Comparison of ENCODE assay signal across 1 cellular context in the genomic region with DNA sequence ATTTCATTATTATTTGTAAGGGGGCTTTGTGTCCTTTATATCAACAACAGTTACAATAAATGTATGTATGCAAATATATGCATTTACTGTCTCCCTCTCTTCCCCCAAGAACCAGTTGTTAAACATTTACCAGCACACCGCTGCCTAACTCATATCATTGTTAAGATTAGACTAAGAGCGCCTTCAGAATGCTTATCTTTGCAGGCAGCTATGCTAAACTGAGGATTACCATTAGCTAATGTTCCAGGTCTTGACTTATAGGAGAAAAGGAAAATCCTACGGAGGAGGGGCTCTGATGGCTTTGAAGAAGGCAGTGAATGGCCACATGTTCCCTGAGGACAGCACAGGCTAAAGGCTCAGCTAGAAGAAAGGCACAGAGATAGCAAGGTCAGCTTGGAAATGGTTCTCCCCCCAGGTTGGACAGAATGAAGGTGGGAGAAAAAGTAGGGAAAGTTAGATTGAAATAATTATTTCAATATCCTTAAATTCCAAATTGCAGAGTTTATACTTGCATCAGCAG.
TF ChIP-seq lines count a peak whose summit lies in the region.

No MANE protein-coding gene starts in this region.

TF ChIP-seq in IMR-90, 13 proteins besides CTCF, POLR2A, EP300 and RAD21:
- no peak for TF ChIP-seq CEBPB (IDR thresholded peaks at IDR 0.05; ENCODE audit: low read depth, low read length)
